ENCODE assay signal across 8 cellular contexts in genomic region chr13:46665630-46666482, GRCh38.
DNase-seq lines count a peak whose midpoint lies in the region; ATAC-seq and TF ChIP-seq lines count a peak whose summit lies in the region.

No MANE protein-coding gene starts in this region.

- ATAC-seq in GM18511 (IDR thresholded peaks at IDR 0.05; ENCODE audit: unreplicated experiment) (peak; percentile 41), HG03571 (IDR thresholded peaks at IDR 0.05; ENCODE audit: unreplicated experiment) (peak; percentile 36), GM18505 (IDR thresholded peaks at IDR 0.05; ENCODE audit: unreplicated experiment) (no peak)

- H3K36me3 Mint-ChIP-seq in progenitor cell of endocrine pancreas (ENCODE audit: insufficient read depth): peaks cover under 1% of the 10 kb centered on the region

- peaks cover 58% of the 10 kb centered on the region for H3K4me1 Mint-ChIP-seq in progenitor cell of endocrine pancreas (ENCODE audit: low read depth)

- H3K9ac ChIP-seq in colonic mucosa (ENCODE audit: low read depth in 2 of 2, low read length in 2 of 2): peak overlapping the region; percentile 13 to 71

- no peak overlapping the region for H3K4me3 ChIP-seq in colonic mucosa

- peak; percentile 44 for DNase-seq in colonic mucosa
- no peak for DNase-seq in progenitor cell of endocrine pancreas (ENCODE audit: low spot score, unreplicated experiment)
- no peak for DNase-seq in GM10266 (ENCODE audit: extremely low spot score)
- DNase-seq in MV-4-11 (lab: John Stamatoyannopoulos, UW): no peak
- DNase-seq in stimulated activated CD8-positive, alpha-beta memory T cell treated with anti-CD3 and anti-CD28 coated beads, Interleukin-4, amount 100 ng/mL, for 48 hours: no peak

- H3K27me3 ChIP-seq in colonic mucosa: no peaks in the 10 kb centered on the region

- TF ChIP-seq CTCF in colonic mucosa (IDR thresholded peaks at IDR 0.05) (no peak), progenitor cell of endocrine pancreas (IDR thresholded peaks at IDR 0.05; ENCODE audit: unreplicated experiment) (no peak), GM10266 (IDR thresholded peaks at IDR 0.05; ENCODE audit: control insufficient read depth, insufficient read depth, low read depth, missing control alignments) (no peak)

- H3K27me3 Mint-ChIP-seq in progenitor cell of endocrine pancreas: no peaks in the 10 kb centered on the region

- H3K4me3 Mint-ChIP-seq in progenitor cell of endocrine pancreas (ENCODE audit: low read depth): peak overlapping the region; percentile 43

- peak overlapping the region; percentile 72 for H3K27ac ChIP-seq in colonic mucosa

- H3K9me3 ChIP-seq in colonic mucosa: no peaks in the 10 kb centered on the region

- no peaks in the 10 kb centered on the region for H3K36me3 ChIP-seq in colonic mucosa

- no peak for TF ChIP-seq POLR2A in GM18505 (IDR thresholded peaks at IDR 0.05; ENCODE audit: borderline replicate concordance, extremely low read depth, insufficient read depth, insufficient read length)

- intact Hi-C loops in colonic mucosa (cut with DNase I): no loop called here

- peaks cover 2% of the 10 kb centered on the region for H3K9me3 Mint-ChIP-seq in progenitor cell of endocrine pancreas (ENCODE audit: low read depth)

- peak overlapping the region; percentile 95 for H3K27ac Mint-ChIP-seq in progenitor cell of endocrine pancreas

- H3K4me1 ChIP-seq in colonic mucosa: peaks cover 12% of the 10 kb centered on the region
